Comparison of ENCODE assay signal across 23 cellular contexts in the genomic region with DNA sequence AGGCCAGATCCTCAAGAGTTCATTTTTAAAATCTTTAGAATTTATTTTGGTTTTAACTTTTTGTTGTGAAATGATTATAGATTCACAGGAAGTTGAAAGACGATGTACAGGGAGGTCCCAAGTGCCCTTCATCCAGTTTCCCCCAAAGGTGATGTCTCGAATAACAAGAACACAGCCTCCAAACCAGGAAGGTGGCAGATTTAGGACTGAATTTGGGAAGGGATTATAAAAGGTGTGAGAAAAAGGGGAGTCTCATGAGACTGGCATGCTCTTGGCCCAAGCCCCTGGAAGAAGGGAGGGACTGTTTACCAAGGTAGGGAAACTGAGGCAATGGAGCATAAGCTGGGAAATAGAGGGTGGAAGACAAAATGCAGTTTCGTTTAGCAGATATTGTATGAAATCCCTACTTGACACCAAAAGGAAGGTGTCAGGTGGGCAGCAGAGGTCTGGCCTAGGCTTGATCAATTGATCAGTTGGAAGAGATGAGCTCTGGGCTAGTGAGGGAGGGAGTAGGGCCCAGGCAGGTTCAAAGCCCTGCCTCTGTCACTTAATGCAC.
A peak's percentile ranks its signal among the peaks of the same experiment; 100 is the strongest.
DNase-seq lines count a peak whose midpoint lies in the region; ATAC-seq, FAIRE-seq and TF ChIP-seq lines count a peak whose summit lies in the region.
"Had no signal": no experiment of that assay in that cellular context is flagged by ENCODE, and none has a peak within 500 bp of the region (broad histone marks: within the 10 kb centered on the region; RNA-seq: fewer than 3 reads in every experiment).

No MANE protein-coding gene starts in this region.

- H2AFZ ChIP-seq in K562 (ENCODE audit: low read depth, low read length), result no peak overlapping the region
- no peak overlapping the region for H2AFZ ChIP-seq in H1 (ENCODE audit: low read length)

- no peak overlapping the region for H3K18ac ChIP-seq in H1 (ENCODE audit: extremely low read depth, low read length)

- no peak for TF ChIP-seq EP300 in K562 (IDR thresholded peaks at IDR 0.05; ENCODE audit: low read length)
- TF ChIP-seq EP300 in H1 (IDR thresholded peaks at IDR 0.05; ENCODE audit: borderline replicate concordance in 1 of 2, low read depth in 2 of 2, low read length in 2 of 2), result no peak

- H3K27ac ChIP-seq in HEK293 (ENCODE audit: extremely low read depth, low read depth, low read length), result no peak overlapping the region
- no peak overlapping the region for H3K27ac ChIP-seq in K562 (ENCODE audit: extremely low read depth, low read depth, low read length)
- H3K27ac ChIP-seq in H1 (ENCODE audit: low read depth, low read length), result no peak overlapping the region
- H3K27ac ChIP-seq: 22Rv1; A549; BLaER1 treated with 17β-estradiol and CSF1 and Interleukin-3, amounts not matched to agents 10 nM and 100 nM had no signal

- H3K36me3 ChIP-seq in HEK293 (ENCODE audit: control insufficient read depth in 2 of 2, insufficient read depth in 1 of 2, low read length in 2 of 2), result peaks cover 0 to 6% of the 10 kb centered on the region in 2 experiments; a peak in 1 of 3 replicates
- H3K36me3 ChIP-seq in K562 (ENCODE audit: control insufficient read depth, insufficient read depth, low read length), result no peaks in the 10 kb centered on the region
- no peaks in the 10 kb centered on the region for H3K36me3 ChIP-seq in H1 (ENCODE audit: control insufficient read depth in 2 of 4, insufficient read depth in 4 of 4, low read length in 3 of 4)
- H3K36me3 ChIP-seq: BLaER1 treated with 17β-estradiol and CSF1 and Interleukin-3, amounts not matched to agents 10 nM and 100 nM had no signal

- no peak for FAIRE-seq in K562 (lab: Jason Lieb, UNC)
- FAIRE-seq in H1 (lab: Jason Lieb, UNC), result no peak
- peak; percentile 23 for FAIRE-seq in urothelium cell line (lab: Jason Lieb, UNC)
- FAIRE-seq in RCC 7860 (lab: Jason Lieb, UNC), result no peak
- FAIRE-seq in GM19239 (lab: Jason Lieb, UNC), result no peak
- FAIRE-seq: A549, GM12891 had no signal

- no peak overlapping the region for H3K23ac ChIP-seq in H1 (ENCODE audit: insufficient read length)

- H3K4me2 ChIP-seq in K562 (ENCODE audit: insufficient read depth, low read length) (no peak overlapping the region), H1 (ENCODE audit: insufficient read depth in 1 of 2, low read depth in 2 of 2, low read length in 2 of 2) (no peak overlapping the region)
- H3K4me2 ChIP-seq: A549 had no signal

- peak overlapping the region; percentile 61; the same call in 1 of the 2 replicates for H2BK15ac ChIP-seq in H1 (ENCODE audit: low read length)

- no peak overlapping the region for H3K9ac ChIP-seq in K562 (ENCODE audit: insufficient read depth in 1 of 2, low read depth in 2 of 2, low read length in 2 of 2)
- no peak overlapping the region for H3K9ac ChIP-seq in H1 (replicated peaks in 1 of 4; ENCODE audit: extremely low read depth in 1 of 4, low read depth in 3 of 4, low read length in 3 of 4)
- H3K9ac ChIP-seq: BLaER1 treated with 17β-estradiol and CSF1 and Interleukin-3, amounts not matched to agents 10 nM and 100 nM had no signal

- H3K56ac ChIP-seq in H1 (replicated peaks; ENCODE audit: insufficient read length, low read depth, low read length), result no peak overlapping the region

- no peak overlapping the region for H3K4me3 ChIP-seq in HEK293 (ENCODE audit: low read depth, low read length)
- H3K4me3 ChIP-seq in K562, result no peak overlapping the region
- H3K4me3 ChIP-seq in H1 (ENCODE audit: extremely low read depth in 1 of 4, insufficient read depth in 2 of 4, low read depth in 3 of 4, low read length in 4 of 4), result no peak overlapping the region
- H3K4me3 ChIP-seq: A549; BLaER1 treated with 17β-estradiol and CSF1 and Interleukin-3, amounts not matched to agents 10 nM and 100 nM had no signal

- intact Hi-C loops in K562 (cut with micrococcal nuclease), result no loop called here

- no peak for TF ChIP-seq POLR2A in K562 (conservative IDR thresholded peaks at IDR 0.05)
- no peak for TF ChIP-seq POLR2A in H1 (IDR thresholded peaks at IDR 0.05; ENCODE audit: control extremely low read depth in 1 of 2, low read depth in 2 of 2, low read length in 2 of 2)

- CTCF ChIA-PET in HEK293 (lab: Yijun Ruan, JAX), result no interaction called here
- CTCF ChIA-PET in K562 (lab: Yijun Ruan, JAX; ENCODE audit: low intra/inter-chr PET ratio), result no interaction called here
- CTCF ChIA-PET in H1 (lab: Charles Lee; ENCODE audit: partially characterized antibody), result interaction anchor here (0.5 to 1.0 kb wide), 2 partner anchors 60 to 147 kb away, joined by 3 read pairs; no protein-coding TSS in a partner anchor

- TF ChIP-seq RAD21 in K562 (CRISPR knock-in tag; conservative IDR thresholded peaks at IDR 0.05 in 1 of 2, IDR thresholded peaks at IDR 0.05 in 1 of 2), result no peak
- TF ChIP-seq RAD21 in H1 (IDR thresholded peaks at IDR 0.05 in 1 of 2, conservative IDR thresholded peaks at IDR 0.05 in 1 of 2; ENCODE audit: low read depth in 2 of 2, low read length in 2 of 2), result no peak

- no peaks in the 10 kb centered on the region for H3K9me1 ChIP-seq in K562 (ENCODE audit: control insufficient read depth, insufficient read depth, low read length)

- no peaks in the 10 kb centered on the region for H3K79me1 ChIP-seq in H1 (ENCODE audit: low read depth, low read length)

- no peak overlapping the region for H2BK12ac ChIP-seq in H1 (ENCODE audit: low read depth, low read length)

- DNase-seq in K562 (ENCODE audit: extremely low read depth in 1 of 4, low spot score in 3 of 4), result no peak
- DNase-seq in H1 (ENCODE audit: low read depth in 1 of 2, low spot score in 2 of 2), result no peak
- DNase-seq in urothelium cell line (ENCODE audit: low spot score), result no peak
- DNase-seq in RCC 7860 (ENCODE audit: low spot score), result no peak
- no peak for DNase-seq in effector CD4-positive, alpha-beta T cell
- no peak for DNase-seq in GM19239 (ENCODE audit: insufficient read length, low spot score)
- DNase-seq: AML-193; CD4-positive, alpha-beta memory T cell; CD4-positive, CD25-positive, alpha-beta regulatory T cell; CD8-positive, alpha-beta memory T cell; COR-L47; DMS 273 treated with DMSO at 0.1 percent for 48 hours; DMS153; DMS53; DMS79; DND-41; EL; GDM1 had no signal

- H4K20me1 ChIP-seq in K562 (replicated peaks; ENCODE audit: control insufficient read depth, insufficient read depth, low read length) (peaks cover 7% of the 10 kb centered on the region; the same call in 1 of the 2 replicates), H1 (replicated peaks in 1 of 2; ENCODE audit: control insufficient read depth in 1 of 2, insufficient read depth in 2 of 2, low read length in 2 of 2) (no peaks in the 10 kb centered on the region)

- H3K4ac ChIP-seq in H1 (replicated peaks; ENCODE audit: insufficient read length, low read depth, low read length), result no peak overlapping the region

- no TSS peak for BruUV-seq in K562 (replicated peaks; lab: Mats Ljungman, UMichigan)

- no peak overlapping the region for H4K5ac ChIP-seq in H1 (ENCODE audit: insufficient read length, low read depth, low read length)

- no peak for ATAC-seq in K562
- ATAC-seq: A549 had no signal

- H3K4me1 ChIP-seq in HEK293 (ENCODE audit: control insufficient read depth, insufficient read depth, low read length) (no peaks in the 10 kb centered on the region), K562 (replicated peaks in 1 of 2; ENCODE audit: control insufficient read depth in 2 of 2, insufficient read depth in 2 of 2, low read length in 2 of 2) (no peaks in the 10 kb centered on the region), H1 (replicated peaks in 1 of 4; ENCODE audit: control insufficient read depth in 3 of 4, insufficient read depth in 4 of 4, low read length in 3 of 4) (peaks cover 0 to 11% (median 0%) of the 10 kb centered on the region in 4 experiments; a peak in 4 of 7 replicates)
- H3K4me1 ChIP-seq: A549 had no signal

- H2BK20ac ChIP-seq in H1 (ENCODE audit: low read length), result no peak overlapping the region

- H4K8ac ChIP-seq in H1 (ENCODE audit: extremely low read depth, insufficient read depth, low read length), result no peak overlapping the region

- in situ Hi-C loops in K562 (cut with MboI), result no loop called here

- H3K9me3 ChIP-seq in HEK293 (ENCODE audit: control insufficient read depth, insufficient read depth, low read depth, low read length) (no peaks in the 10 kb centered on the region), K562 (replicated peaks; ENCODE audit: control insufficient read depth, insufficient read depth, low read depth, low read length) (no peaks in the 10 kb centered on the region), H1 (ENCODE audit: insufficient read depth in 2 of 2, low read depth in 1 of 2, low read length in 1 of 2) (0 out of 4 replicates have a peak, but pooled peaks cover 0 to 3% of the 10 kb centered on the region in 2 experiments)
- H3K9me3 ChIP-seq: A549; BLaER1 treated with 17β-estradiol and CSF1 and Interleukin-3, amounts not matched to agents 10 nM and 100 nM had no signal

- H3K27me3 ChIP-seq in K562 (ENCODE audit: control insufficient read depth in 2 of 2, insufficient read depth in 2 of 2, low read length in 2 of 2) (peaks cover 21 to 72% of the 10 kb centered on the region in 2 experiments), H1 (replicated peaks in 1 of 4; ENCODE audit: control insufficient read depth in 3 of 4, extremely low read depth in 1 of 4, insufficient read depth in 3 of 4, low read length in 3 of 4) (no peaks in the 10 kb centered on the region)
- H3K27me3 ChIP-seq: BLaER1 treated with 17β-estradiol and CSF1 and Interleukin-3, amounts not matched to agents 10 nM and 100 nM had no signal

- no peaks in the 10 kb centered on the region for H3K23me2 ChIP-seq in H1 (ENCODE audit: low read depth, low read length)

- TF ChIP-seq CTCF in HEK293 (tag by site-specific recombination; IDR thresholded peaks at IDR 0.05) (no peak), K562 (IDR thresholded peaks at IDR 0.05 in 2 of 3, conservative IDR thresholded peaks at IDR 0.05 in 1 of 3; ENCODE audit: insufficient read depth in 2 of 3, low read depth in 1 of 3, low read length in 3 of 3) (no peak), H1 (IDR thresholded peaks at IDR 0.05; ENCODE audit: control extremely low read depth in 1 of 3, insufficient read depth in 1 of 3, low read depth in 1 of 3, low read length in 3 of 3) (no peak)

- no peak overlapping the region; the same call in 1 of the 2 replicates for H2BK5ac ChIP-seq in H1 (ENCODE audit: low read depth, low read length)

- H4K91ac ChIP-seq in H1 (replicated peaks; ENCODE audit: insufficient read length, low read length), result no peak overlapping the region

- H3K79me2 ChIP-seq in K562 (ENCODE audit: control insufficient read depth, insufficient read depth, low read length), result no peaks in the 10 kb centered on the region
- no peaks in the 10 kb centered on the region for H3K79me2 ChIP-seq in H1 (ENCODE audit: control insufficient read depth in 1 of 2, insufficient read depth in 2 of 2, low read length in 2 of 2)

- H2AK5ac ChIP-seq in H1 (ENCODE audit: low read depth, low read length), result no peak overlapping the region

- H3K14ac ChIP-seq in H1 (ENCODE audit: insufficient read length), result no peak overlapping the region

- H2BK120ac ChIP-seq in H1 (replicated peaks; ENCODE audit: low read depth, low read length), result no peak overlapping the region

- POLR2A ChIA-PET in HEK293 (lab: Yijun Ruan, JAX), result no interaction called here
- POLR2A ChIA-PET in K562 (lab: Yijun Ruan, JAX), result interaction anchor here (0.7 kb wide), 1 partner anchor 178 kb away, joined by 3 read pairs; no protein-coding TSS in a partner anchor
- POLR2A ChIA-PET in H1 (lab: Charles Lee; ENCODE audit: partially characterized antibody), result no interaction called here

- WGBS in K562 (ENCODE audit: insufficient coverage, low coverage, missing lambda C conversion rate), result 0% methylated on average over 3 of the region's 3 CpGs
- WGBS in H1 (ENCODE audit: extremely low coverage in 1 of 2, insufficient coverage in 1 of 2, insufficient read length in 1 of 2, insufficient replicate concordance in 2 of 2, low coverage in 1 of 2, low lambda C conversion rate in 2 of 2, missing lambda C conversion rate in 1 of 2), 2 experiments, result 89% methylated on average over 3 of the region's 3 CpGs; no CpG with 5 or more reads in 1 of the 2 experiments
